14 cellular contexts compared by ENCODE assay signal in genomic region chr2:156947261-156947660, GRCh38.
DNase-seq lines count a peak whose midpoint lies in the region; ATAC-seq and TF ChIP-seq lines count a peak whose summit lies in the region.
"Had no signal": no experiment of that assay in that cellular context is flagged by ENCODE, and none has a peak within 500 bp of the region (broad histone marks: within the 10 kb centered on the region; RNA-seq: fewer than 3 reads in every experiment).

No MANE protein-coding gene starts in this region.

- no peak for TF ChIP-seq CTCF in IMR-90 (conservative IDR thresholded peaks at IDR 0.05; ENCODE audit: low read depth, low read length)
- TF ChIP-seq CTCF in fibroblast of mammary gland (conservative IDR thresholded peaks at IDR 0.05; ENCODE audit: control insufficient read depth, insufficient read depth, low read depth, low read length) = no peak

- H3K56ac ChIP-seq in IMR-90 (ENCODE audit: extremely low read depth, insufficient read depth, low read length) = no peak overlapping the region

- POLR2A ChIA-PET in IMR-90 (lab: Charles Lee; ENCODE audit: unreplicated experiment) = no interaction called here

- H3K9me3 ChIP-seq in IMR-90 (ENCODE audit: control insufficient read depth, insufficient read depth, low read length) = no peaks in the 10 kb centered on the region
- H3K9me3 ChIP-seq: A549 had no signal

- H3K4me1 ChIP-seq in IMR-90 (ENCODE audit: control insufficient read depth, insufficient read depth, low read length) = no peaks in the 10 kb centered on the region
- H3K4me1 ChIP-seq: A549 had no signal

- TF ChIP-seq POLR2A in IMR-90 (IDR thresholded peaks at IDR 0.05; ENCODE audit: low read depth, low read length) = no peak

- no peak overlapping the region for H4K8ac ChIP-seq in IMR-90 (ENCODE audit: low read depth in 2 of 2, low read length in 2 of 2)

- whole genome bisulfite sequencing in IMR-90 (ENCODE audit: extremely low coverage in 2 of 2, insufficient read length in 1 of 2), 2 experiments = no CpG with 5 or more reads among the region's 1 CpG

- H4K20me1 ChIP-seq in IMR-90 (ENCODE audit: insufficient read depth, low read length) = no peaks in the 10 kb centered on the region

- peak; percentile 59 for ATAC-seq in IMR-90 (ENCODE audit: low read depth)
- no peak for ATAC-seq in esophagus mucosa
- ATAC-seq: A549; CD8-positive, alpha-beta T cell; GM12878; GM23338; K562 had no signal

- no peak for TF ChIP-seq RAD21 in IMR-90 (IDR thresholded peaks at IDR 0.05; ENCODE audit: low read length)

- no peak overlapping the region for H2AK9ac ChIP-seq in IMR-90 (replicated peaks; ENCODE audit: low read depth, low read length, poor library complexity)

- H3K18ac ChIP-seq in IMR-90 (ENCODE audit: low read depth, low read length) = no peak overlapping the region

- H3K9ac ChIP-seq in IMR-90 (ENCODE audit: low read depth, low read length) = no peak overlapping the region

- no peak overlapping the region for H2BK5ac ChIP-seq in IMR-90 (ENCODE audit: low read depth, low read length, poor library complexity, severe bottlenecking)

- no peak overlapping the region for H3K14ac ChIP-seq in IMR-90 (replicated peaks; ENCODE audit: low read depth, low read length)

- CTCF ChIA-PET in IMR-90 (lab: Yijun Ruan, JAX) = no interaction called here

- BruUV-seq in IMR-90 (replicated peaks; lab: Mats Ljungman, UMichigan) = no TSS peak

- no peaks in the 10 kb centered on the region for H3K27me3 ChIP-seq in IMR-90 (ENCODE audit: control insufficient read depth, insufficient read depth, low read length)

- DNase-seq in ELR (ENCODE audit: low read depth) (peak; percentile 9), IMR-90 (peak; percentile 60), fibroblast of mammary gland (ENCODE audit: low read depth) (peak; percentile 38), kidney tubule cell (ENCODE audit: low spot score) (no peak)
- no peak for DNase-seq in stimulated activated CD4-positive, alpha-beta T cell treated with anti-CD3 and anti-CD28 coated beads, Interleukin-4, amount 100 ng/mL, for 1 hour
- DNase-seq: CD8-positive, alpha-beta T cell; COR-L47; DMS153; H9 had no signal

- no peaks in the 10 kb centered on the region for H3K9me1 ChIP-seq in IMR-90 (ENCODE audit: insufficient read depth, low read length)

- intact Hi-C loops in IMR-90 (cut with micrococcal nuclease) = no loop called here

- no peak overlapping the region for H2AFZ ChIP-seq in IMR-90 (replicated peaks; ENCODE audit: low read length, poor library complexity)

- no peak overlapping the region for H3K4me2 ChIP-seq in IMR-90 (ENCODE audit: low read depth, low read length)
- H3K4me2 ChIP-seq: A549, GM23338 had no signal

- no peaks in the 10 kb centered on the region for H3K36me3 ChIP-seq in IMR-90 (ENCODE audit: control insufficient read depth, insufficient read depth, low read length)

- H3K4me3 ChIP-seq in IMR-90 (ENCODE audit: insufficient read depth, low read depth, low read length) = no peak overlapping the region
- no peak overlapping the region for H3K4me3 ChIP-seq in fibroblast of mammary gland (ENCODE audit: control insufficient read depth, low read depth, low read length)
- H3K4me3 ChIP-seq: A549, GM12878, GM23338, K562 had no signal

- H3K4ac ChIP-seq in IMR-90 (ENCODE audit: low read depth, low read length) = no peak overlapping the region

- no peak overlapping the region for H4K91ac ChIP-seq in IMR-90 (ENCODE audit: insufficient read depth, low read depth, low read length)

- in situ Hi-C loops in IMR-90 (cut with MboI; ENCODE audit: low sequenced_read_pairs) = no loop called here

- H4K5ac ChIP-seq in IMR-90 (ENCODE audit: low read depth, low read length) = no peak overlapping the region

- H3K27ac ChIP-seq in IMR-90 (ENCODE audit: insufficient read depth, low read length) = no peak overlapping the region
- H3K27ac ChIP-seq: A549 had no signal

- no peak overlapping the region for H3K23ac ChIP-seq in IMR-90 (ENCODE audit: low read depth, low read length)

- H2BK15ac ChIP-seq in IMR-90 (ENCODE audit: low read depth, low read length) = no peak overlapping the region

- no peak overlapping the region for H2AK5ac ChIP-seq in IMR-90 (ENCODE audit: low read depth, low read length)

- dilution Hi-C loops in IMR-90 (cut with HindIII; ENCODE audit: low sequenced_read_pairs, unreplicated experiment) = no loop called here

- no peak overlapping the region for H2BK120ac ChIP-seq in IMR-90 (ENCODE audit: low read depth, low read length)

- H3K79me1 ChIP-seq in IMR-90 (ENCODE audit: low read depth in 1 of 2, low read length in 2 of 2) = no peaks in the 10 kb centered on the region

- no peak overlapping the region for H2BK20ac ChIP-seq in IMR-90 (ENCODE audit: low read depth, low read length)

TF ChIP-seq in IMR-90, 13 proteins besides CTCF, POLR2A, EP300 and RAD21:
- no peak for TF ChIP-seq MAZ (IDR thresholded peaks at IDR 0.05; ENCODE audit: borderline replicate concordance, low read depth, low read length)
- no peak for TF ChIP-seq NFE2L2 (IDR thresholded peaks at IDR 0.05; ENCODE audit: low read depth, low read length)
- TF ChIP-seq SMC3 (IDR thresholded peaks at IDR 0.05; ENCODE audit: low read depth, low read length) = no peak
- TF ChIP-seq BHLHE40 (IDR thresholded peaks at IDR 0.05; ENCODE audit: low read depth, low read length) = no peak
- TF ChIP-seq ELK1 (IDR thresholded peaks at IDR 0.05; ENCODE audit: borderline replicate concordance, low read depth, low read length) = no peak
- TF ChIP-seq MAFK (IDR thresholded peaks at IDR 0.05; ENCODE audit: low read depth, low read length) = no peak
- TF ChIP-seq CEBPB (IDR thresholded peaks at IDR 0.05; ENCODE audit: low read depth, low read length) = no peak
- no peak for TF ChIP-seq CHD1 (IDR thresholded peaks at IDR 0.05; ENCODE audit: low read depth, low read length)
- TF ChIP-seq, protein P1, sequence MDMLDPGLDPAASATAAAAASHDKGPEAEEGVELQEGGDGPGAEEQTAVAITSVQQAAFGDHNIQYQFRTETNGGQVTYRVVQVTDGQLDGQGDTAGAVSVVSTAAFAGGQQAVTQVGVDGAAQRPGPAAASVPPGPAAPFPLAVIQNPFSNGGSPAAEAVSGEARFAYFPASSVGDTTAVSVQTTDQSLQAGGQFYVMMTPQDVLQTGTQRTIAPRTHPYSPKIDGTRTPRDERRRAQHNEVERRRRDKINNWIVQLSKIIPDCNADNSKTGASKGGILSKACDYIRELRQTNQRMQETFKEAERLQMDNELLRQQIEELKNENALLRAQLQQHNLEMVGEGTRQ (IDR thresholded peaks at IDR 0.05; ENCODE audit: low read depth, low read length) = no peak
- no peak for TF ChIP-seq FOS (IDR thresholded peaks at IDR 0.05; ENCODE audit: low read depth, low read length)

Comparison
In these comparisons a context has a peak if more than half of its experiments do, and no peak if none do; other contexts are left out.
1. DNase-seq: peak in ELR (single experiment), IMR-90 (single experiment) and fibroblast of mammary gland (single experiment); none in kidney tubule cell (single experiment) and stimulated activated CD4-positive, alpha-beta T cell treated with anti-CD3 and anti-CD28 coated beads, Interleukin-4, amount 100 ng/mL, for 1 hour (single experiment).